8 cellular contexts compared by ENCODE assay signal in the genomic region with DNA sequence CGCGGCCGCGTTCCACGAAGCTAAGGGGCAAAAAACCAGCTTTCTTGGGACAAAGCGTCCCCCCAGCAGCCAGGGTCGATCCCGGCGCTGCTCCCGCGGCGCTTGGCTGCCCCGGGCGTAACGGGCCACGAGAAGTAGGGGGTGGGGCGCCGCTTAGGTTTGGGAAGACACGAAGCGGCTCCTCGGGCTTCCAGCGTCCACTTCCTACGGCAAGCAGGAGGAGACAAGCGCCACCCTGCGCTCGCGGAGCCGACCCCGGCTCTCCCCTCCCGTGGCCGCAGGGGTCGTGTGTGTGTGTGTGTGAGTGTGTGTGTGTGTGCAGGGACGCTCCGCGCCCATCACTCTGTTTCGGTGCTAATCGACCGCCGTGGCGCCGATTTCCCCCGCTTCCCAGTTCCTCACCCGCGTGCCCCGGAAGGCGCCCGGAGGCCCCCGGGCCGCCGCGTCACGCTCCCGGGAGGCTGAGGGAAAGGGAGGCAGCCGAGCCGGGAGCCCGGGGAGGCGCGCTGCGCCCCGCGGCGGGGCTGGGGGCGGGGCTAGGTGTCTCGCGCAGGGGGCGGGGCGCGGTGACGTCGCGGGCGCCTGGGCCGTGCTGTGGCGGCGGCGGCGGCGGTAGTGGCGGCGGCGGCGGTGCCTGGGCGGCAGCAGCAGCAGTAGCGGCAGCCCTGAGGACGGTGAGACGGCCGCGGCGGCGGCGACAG. TPM values are rescaled to one million over a fixed set of nuclear protein-coding genes. Genes with fewer than 3 reads are reported as not detected.
DNase-seq lines count a peak whose midpoint lies in the region; ATAC-seq and TF ChIP-seq lines count a peak whose summit lies in the region.

A gene (plus strand): TSS at position 575 of the 701 bp plus-strand sequence. CDS start 36,681 bp downstream, outside the sequence.

- H3K79me2 ChIP-seq in PC-9 (ENCODE audit: low read depth), result peaks cover 28% of the 10 kb centered on the region

- H3K27me3 ChIP-seq in PC-9 (ENCODE audit: insufficient read depth, low read depth) (no peaks in the 10 kb centered on the region), esophagus squamous epithelium (no peaks in the 10 kb centered on the region)

- H3K4me3 ChIP-seq in PC-9 (peak within 1 kb of the TSS; percentile 83), esophagus squamous epithelium (peak within 1 kb of the TSS; percentile 89 to 98 (median 94))

- WGBS in esophagus squamous epithelium, 2 donors, result no CpG with 5 or more reads among the region's 91 CpGs

- intact Hi-C loops in PC-9 (cut with micrococcal nuclease; ENCODE audit: unreplicated experiment) (loop anchor here (1.0 kb wide), 1 partner anchor 41 kb away; a partner anchor contains a TSS), esophagus squamous epithelium (cut with DNase I) (no loop called here)

- H3K36me3 ChIP-seq in PC-9 (ENCODE audit: low read depth), result no peaks in the 10 kb centered on the region
- no peaks in the 10 kb centered on the region for H3K36me3 ChIP-seq in esophagus squamous epithelium

- 0 out of 2 replicates have a peak, but pooled peaks cover 7% of the 10 kb centered on the region for H4K20me1 ChIP-seq in PC-9 (ENCODE audit: insufficient read depth)

- peak within 1 kb of the TSS; percentile 100 for H2AFZ ChIP-seq in PC-9

- no TSS peak for BruUV-seq in PC-9 (replicated peaks; lab: Mats Ljungman, UMichigan)

- H3K27ac ChIP-seq in PC-9 (peak within 1 kb of the TSS; percentile 72), esophagus squamous epithelium (peak within 1 kb of the TSS; percentile 99)

- no peak for TF ChIP-seq CTCF in PC-9 (conservative IDR thresholded peaks at IDR 0.05)
- TF ChIP-seq CTCF in esophagus squamous epithelium (IDR thresholded peaks at IDR 0.05), result peak in 3 of 6 experiments; percentile 5 to 8 (median 7)

- in situ Hi-C loops in Caki2 (cut with HindIII; ENCODE audit: low pct_unique_long_range_greater_than_20kb, low sequenced_read_pairs), result no loop called here

- H3K4me2 ChIP-seq in PC-9, result peak within 1 kb of the TSS; percentile 87

- POLR2A ChIA-PET in PC-9 (lab: Charles Lee; ENCODE audit: unreplicated experiment), result interaction anchor here (0.7 kb wide), 2 partner anchors 102 to 439 kb away, joined by 3 to 4 read pairs; no protein-coding TSS in a partner anchor

- H3F3A ChIP-seq in PC-9 (ENCODE audit: insufficient read depth, low read depth), result peaks cover 48% of the 10 kb centered on the region

- CTCF ChIA-PET in PC-9 (lab: Charles Lee), result interaction anchor here (0.6 to 0.8 kb wide), 2 partner anchors 41 to 318 kb away, joined by 5 to 11 read pairs; a partner anchor contains a TSS

- no peaks in the 10 kb centered on the region for H3K9me3 ChIP-seq in PC-9 (ENCODE audit: insufficient read depth, low read depth)
- no peaks in the 10 kb centered on the region for H3K9me3 ChIP-seq in esophagus squamous epithelium

- ATAC-seq in GM21390 (IDR thresholded peaks at IDR 0.05; ENCODE audit: unreplicated experiment), result peak; percentile 73

- TF ChIP-seq POLR2A in esophagus squamous epithelium (IDR thresholded peaks at IDR 0.05), result peak in 3 of 4 donors; percentile 9 to 80 (median 72)

- no peaks in the 10 kb centered on the region for H3K9me2 ChIP-seq in PC-9 (ENCODE audit: insufficient read depth)

- DNase-seq in Caki2 (ENCODE audit: low read depth) (peak; percentile 91), HuH-7 (ENCODE audit: low spot score) (peak; percentile 82), PC-9 (peak; percentile 61 to 93), activated T-helper 1 cell treated with Interleukin-2 at 50 U/mL for 16 hours (ENCODE audit: low read depth) (peak; percentile 78), esophagus squamous epithelium (lab: John Stamatoyannopoulos, UW) (peak; percentile 29), myocyte (ENCODE audit: low read depth) (peak; percentile 92)
- peak; percentile 53 to 80 for DNase-seq in stimulated activated CD8-positive, alpha-beta memory T cell treated with anti-CD3 and anti-CD28 coated beads, Interleukin-7, amount 100 ng/mL, for 4 hours (ENCODE audit: low read depth in 2 of 2)

- H3K4me1 ChIP-seq in PC-9 (replicated peaks; ENCODE audit: insufficient read depth) (peaks cover 34% of the 10 kb centered on the region), esophagus squamous epithelium (peaks cover 7 to 65% (median 29%) of the 10 kb centered on the region in 3 donors)

RNA-seq across cellular contexts. Expression of the gene that starts here (rescaled TPM):
- 11.3 and 12.8 TPM in 2 replicates for total RNA-seq in Caki2 (2014; rRNA removed; shearing (Covaris generic); ENCODE audit: low replicate concordance)
- 47.2 and 52.0 TPM in 2 replicates for total RNA-seq in PC-9 (2021)
- 10 to 100 TPM; 19.0 to 50.7 (median 37.5) TPM for total RNA-seq in esophagus squamous epithelium
- total RNA-seq in myocyte, result 17.2 and 21.7 TPM in 2 replicates
- polyA plus RNA-seq in myocyte (2012), result 14.4 TPM

Comparison
In these comparisons a context has a peak if more than half of its experiments do, and no peak if none do; other contexts are left out.
1. Peak in every context shown above with its lines: DNase-seq, ATAC-seq, H3K4me3 ChIP-seq and H3K27ac ChIP-seq.
2. DNase-seq: peak in every context shown above with its lines; median percentile 92 in myocyte; 91 in Caki2; 82 in HuH-7; 78 in activated T-helper 1 cell treated with Interleukin-2 at 50 U/mL for 16 hours; 77 in PC-9; 66 in stimulated activated CD8-positive, alpha-beta memory T cell treated with anti-CD3 and anti-CD28 coated beads, Interleukin-7, amount 100 ng/mL, for 4 hours; 29 in esophagus squamous epithelium.